Comparison of ENCODE assay signal across 11 cellular contexts in genomic region chr17:57557793-57558681, GRCh38.
DNase-seq lines count a peak whose midpoint lies in the region; FAIRE-seq and TF ChIP-seq lines count a peak whose summit lies in the region.
"Had no signal": no experiment of that assay in that cellular context is flagged by ENCODE, and none has a peak within 500 bp of the region (broad histone marks: within the 10 kb centered on the region; RNA-seq: fewer than 3 reads in every experiment).

No MANE protein-coding gene starts in this region.

- H3K9ac ChIP-seq in trophoblast cell (ENCODE audit: low read length) (no peak overlapping the region), kidney (ENCODE audit: low read length in 2 of 2) (no peak overlapping the region)

- no peaks in the 10 kb centered on the region for H3K4me1 Mint-ChIP-seq in activated CD4-positive, alpha-beta memory T cell treated with anti-CD3 and anti-CD28 coated beads, Interleukin-2, amount 10 ng/mL, durations not matched to agents 7 days and 5 days

- no peaks in the 10 kb centered on the region for H3K27me3 ChIP-seq in trophoblast cell (ENCODE audit: insufficient read depth, low read length)
- no peaks in the 10 kb centered on the region for H3K27me3 ChIP-seq in H7 (ENCODE audit: control insufficient read depth, insufficient read depth, low read length)

- no peaks in the 10 kb centered on the region for H3K79me2 ChIP-seq in trophoblast cell (ENCODE audit: control insufficient read depth, insufficient read depth, low read length, poor library complexity)

- H3K27ac Mint-ChIP-seq in activated CD4-positive, alpha-beta memory T cell treated with anti-CD3 and anti-CD28 coated beads, Interleukin-2, amount 10 ng/mL, durations not matched to agents 7 days and 5 days, result no peak overlapping the region

- TF ChIP-seq CTCF in kidney (IDR thresholded peaks at IDR 0.05; ENCODE audit: borderline replicate concordance, extremely low read depth, insufficient read depth), result no peak

- H3K4me3 Mint-ChIP-seq in activated CD4-positive, alpha-beta memory T cell treated with anti-CD3 and anti-CD28 coated beads, Interleukin-2, amount 10 ng/mL, durations not matched to agents 7 days and 5 days, result no peak overlapping the region

- intact Hi-C loops in kidney (cut with DNase I), result no loop called here

- peaks cover 27 to 38% of the 10 kb centered on the region in 2 experiments for H3K4me1 ChIP-seq in trophoblast cell (ENCODE audit: control insufficient read depth in 1 of 2, insufficient read depth in 2 of 2, low read length in 2 of 2)
- H3K4me1 ChIP-seq in kidney (ENCODE audit: control insufficient read depth in 1 of 2, insufficient read depth in 1 of 2, low read depth in 1 of 2, low read length in 2 of 2), result peaks cover 6 to 8% of the 10 kb centered on the region in 2 donors

- no peak overlapping the region for H3K14ac ChIP-seq in trophoblast cell (ENCODE audit: low read length)

- H3K27ac ChIP-seq in cingulate gyrus (ENCODE audit: low read depth, low read length) (peak overlapping the region; percentile 56), trophoblast cell (ENCODE audit: low read depth, low read length) (no peak overlapping the region), kidney (ENCODE audit: low read depth in 2 of 2, low read length in 2 of 2) (peak overlapping the region in 1 of 2 donors; percentile 32)
- H3K27ac ChIP-seq: VCaP had no signal

- POLR2A ChIA-PET in activated CD4-positive, alpha-beta memory T cell treated with anti-CD3 and anti-CD28 coated beads, Interleukin-2, amount 10 ng/mL, durations not matched to agents 7 days and 5 days (lab: Charles Lee), result no interaction called here

- no peak overlapping the region for H2BK5ac ChIP-seq in trophoblast cell (ENCODE audit: low read depth, low read length, poor library complexity)

- H3K9me3 ChIP-seq in trophoblast cell (ENCODE audit: insufficient read depth, low read depth, low read length) (no peaks in the 10 kb centered on the region), kidney (ENCODE audit: control insufficient read depth in 1 of 2, low read length in 2 of 2) (no peaks in the 10 kb centered on the region)

- no peak overlapping the region for H2BK120ac ChIP-seq in trophoblast cell (ENCODE audit: insufficient read depth, low read length, poor library complexity)

- no peak overlapping the region for H3K18ac ChIP-seq in trophoblast cell (ENCODE audit: low read length)

- H3K23ac ChIP-seq in trophoblast cell (ENCODE audit: low read length), result no peak overlapping the region

- no peak overlapping the region for H2AFZ ChIP-seq in trophoblast cell (ENCODE audit: insufficient read depth, low read length, poor library complexity)

- no peak overlapping the region for H2AK5ac ChIP-seq in trophoblast cell (ENCODE audit: low read length)

- H3K4me3 ChIP-seq in trophoblast cell (ENCODE audit: low read depth, low read length) (no peak overlapping the region), H7 (ENCODE audit: insufficient read depth, low read depth, low read length) (no peak overlapping the region), kidney (ENCODE audit: low read length in 2 of 2) (no peak overlapping the region)

- H4K12ac ChIP-seq in trophoblast cell (ENCODE audit: low read depth, low read length), result no peak overlapping the region

- no CpG with 5 or more reads among the region's 22 CpGs for WGBS in trophoblast cell (ENCODE audit: extremely low coverage, insufficient coverage, insufficient read length)

- peak overlapping the region; percentile 4 for H2BK12ac ChIP-seq in trophoblast cell (ENCODE audit: low read length)

- H4K91ac ChIP-seq in trophoblast cell (ENCODE audit: low read depth, low read length), result no peak overlapping the region

- no peaks in the 10 kb centered on the region for H3K36me3 Mint-ChIP-seq in activated CD4-positive, alpha-beta memory T cell treated with anti-CD3 and anti-CD28 coated beads, Interleukin-2, amount 10 ng/mL, durations not matched to agents 7 days and 5 days (ENCODE audit: low read depth)

- peaks cover 4 to 6% of the 10 kb centered on the region in 2 experiments for H3K36me3 ChIP-seq in trophoblast cell (ENCODE audit: control insufficient read depth in 1 of 2, insufficient read depth in 2 of 2, low read length in 2 of 2)
- no peaks in the 10 kb centered on the region for H3K36me3 ChIP-seq in H7 (replicated peaks; ENCODE audit: control insufficient read depth, insufficient read depth, low read length)
- no peaks in the 10 kb centered on the region for H3K36me3 ChIP-seq in kidney (ENCODE audit: control insufficient read depth in 1 of 2, insufficient read depth in 2 of 2, low read length in 2 of 2)

- H3K4ac ChIP-seq in trophoblast cell (ENCODE audit: low read depth, low read length), result no peak overlapping the region

- no peak overlapping the region for H3K4me2 ChIP-seq in trophoblast cell (ENCODE audit: low read length)

- DNase-seq in GM03348 (ENCODE audit: low spot score), result peak; percentile 75
- peak; percentile 75 for DNase-seq in NCI-H2227 treated with DMSO at 0.1 percent for 48 hours (lab: John Stamatoyannopoulos, UW)
- peak in 1 of 2 donors; percentile 60 for DNase-seq in trophoblast cell
- no peak for DNase-seq in H7
- no peak for DNase-seq in kidney
- no peak for DNase-seq in activated CD4-positive, alpha-beta memory T cell treated with anti-CD3 and anti-CD28 coated beads, Interleukin-2, amount 10 ng/mL, durations not matched to agents 7 days and 5 days
- DNase-seq in epidermal melanocyte (ENCODE audit: insufficient read length, low spot score), result no peak
- DNase-seq: effector CD4-positive, alpha-beta T cell; right cardiac atrium had no signal

- H3K27me3 Mint-ChIP-seq in activated CD4-positive, alpha-beta memory T cell treated with anti-CD3 and anti-CD28 coated beads, Interleukin-2, amount 10 ng/mL, durations not matched to agents 7 days and 5 days, result no peaks in the 10 kb centered on the region

- no peaks in the 10 kb centered on the region for H3K9me3 Mint-ChIP-seq in activated CD4-positive, alpha-beta memory T cell treated with anti-CD3 and anti-CD28 coated beads, Interleukin-2, amount 10 ng/mL, durations not matched to agents 7 days and 5 days

- CTCF ChIA-PET in activated CD4-positive, alpha-beta memory T cell treated with anti-CD3 and anti-CD28 coated beads, Interleukin-2, amount 10 ng/mL, durations not matched to agents 7 days and 5 days (lab: Charles Lee), result interaction anchor here (0.7 kb wide), 1 partner anchor 315 kb away, joined by 3 read pairs; no protein-coding TSS in a partner anchor

- no peak for FAIRE-seq in kidney (lab: Jason Lieb, UNC)

- H3K79me1 ChIP-seq in trophoblast cell (ENCODE audit: low read length), result no peaks in the 10 kb centered on the region

- no peak overlapping the region for H4K8ac ChIP-seq in trophoblast cell (ENCODE audit: low read depth, low read length)

Comparison
In these comparisons a context has a peak if more than half of its experiments do, and no peak if none do; other contexts are left out.
1. DNase-seq: peak in GM03348 (single experiment) and NCI-H2227 treated with DMSO at 0.1 percent for 48 hours (single experiment); none in H7 (single experiment), kidney (single experiment), activated CD4-positive, alpha-beta memory T cell treated with anti-CD3 and anti-CD28 coated beads, Interleukin-2, amount 10 ng/mL, durations not matched to agents 7 days and 5 days (single experiment) and epidermal melanocyte (single experiment).